10 cellular contexts compared by ENCODE assay signal in genomic region chr6:154258064-154258757, GRCh38.
DNase-seq lines count a peak whose midpoint lies in the region; ATAC-seq and TF ChIP-seq lines count a peak whose summit lies in the region.
"Had no signal": no experiment of that assay in that cellular context is flagged by ENCODE, and none has a peak within 500 bp of the region (broad histone marks: within the 10 kb centered on the region; RNA-seq: fewer than 3 reads in every experiment).

No MANE protein-coding gene starts in this region.

- H3K4me3 ChIP-seq in mucosa of descending colon = no peak overlapping the region
- H3K4me3 ChIP-seq in tibial artery = no peak overlapping the region
- H3K4me3 ChIP-seq: uterus had no signal

- no peak overlapping the region for H3K27ac ChIP-seq in RWPE1
- H3K27ac ChIP-seq in tibial artery = no peak overlapping the region
- H3K27ac ChIP-seq: uterus had no signal

- POLR2A ChIA-PET in RWPE1 (lab: Yijun Ruan, JAX; ENCODE audit: low non-redundant PET) = no interaction called here

- ATAC-seq in GM18867 (IDR thresholded peaks at IDR 0.05; ENCODE audit: unreplicated experiment) = peak; percentile 65
- peak; percentile 77 for ATAC-seq in GM21825 (IDR thresholded peaks at IDR 0.05; ENCODE audit: unreplicated experiment)
- ATAC-seq in HG03571 (IDR thresholded peaks at IDR 0.05; ENCODE audit: unreplicated experiment) = peak; percentile 86
- peak; percentile 29 for ATAC-seq in mucosa of descending colon

- H3K4me1 ChIP-seq in mucosa of descending colon (ENCODE audit: low read depth) (no peaks in the 10 kb centered on the region), tibial artery (no peaks in the 10 kb centered on the region)
- H3K4me1 ChIP-seq: uterus had no signal

- intact Hi-C loops in mucosa of descending colon (cut with DNase I, micrococcal nuclease) = no loop called here
- intact Hi-C loops in tibial artery (cut with DNase I; ENCODE audit: low total_unique reads) = no loop called here

- no peak for TF ChIP-seq POLR2A in erythroblast (IDR thresholded peaks at IDR 0.05; ENCODE audit: low read length)

- DNase-seq in mucosa of descending colon (no peak), NCI-H524 treated with DMSO at 0.1 percent for 48 hours (lab: John Stamatoyannopoulos, UW) (no peak), erythroblast (lab: John Stamatoyannopoulos, UW) (no peak), RWPE1 (ENCODE audit: low spot score) (no peak), tibial artery (no peak)
- DNase-seq: glutamatergic neuron, uterus had no signal

- H3K27me3 ChIP-seq in tibial artery = no peaks in the 10 kb centered on the region
- H3K27me3 ChIP-seq: uterus had no signal

- no peak for TF ChIP-seq CTCF in mucosa of descending colon (IDR thresholded peaks at IDR 0.05)
- TF ChIP-seq CTCF in RWPE1 (conservative IDR thresholded peaks at IDR 0.05; ENCODE audit: low read depth) = no peak
- no peak for TF ChIP-seq CTCF in tibial artery (IDR thresholded peaks at IDR 0.05)

- CTCF ChIA-PET in RWPE1 (lab: Yijun Ruan, JAX) = interaction anchor here (0.5 kb wide), 1 partner anchor 1015 kb away, joined by 5 read pairs; no protein-coding TSS in a partner anchor

- H3K9me3 ChIP-seq in mucosa of descending colon = no peaks in the 10 kb centered on the region
- no peaks in the 10 kb centered on the region for H3K9me3 ChIP-seq in tibial artery
- H3K9me3 ChIP-seq: uterus had no signal

- H3K36me3 ChIP-seq in mucosa of descending colon (ENCODE audit: low read depth) = no peaks in the 10 kb centered on the region
- no peaks in the 10 kb centered on the region for H3K36me3 ChIP-seq in tibial artery
- H3K36me3 ChIP-seq: uterus had no signal

Comparison
In these comparisons a context has a peak if more than half of its experiments do, and no peak if none do; other contexts are left out.
1. ATAC-seq: peak in every context shown above with its lines; median percentile 86 in HG03571; 77 in GM21825; 65 in GM18867; 29 in mucosa of descending colon.